ENCODE assay signal across 15 cellular contexts in the genomic region with DNA sequence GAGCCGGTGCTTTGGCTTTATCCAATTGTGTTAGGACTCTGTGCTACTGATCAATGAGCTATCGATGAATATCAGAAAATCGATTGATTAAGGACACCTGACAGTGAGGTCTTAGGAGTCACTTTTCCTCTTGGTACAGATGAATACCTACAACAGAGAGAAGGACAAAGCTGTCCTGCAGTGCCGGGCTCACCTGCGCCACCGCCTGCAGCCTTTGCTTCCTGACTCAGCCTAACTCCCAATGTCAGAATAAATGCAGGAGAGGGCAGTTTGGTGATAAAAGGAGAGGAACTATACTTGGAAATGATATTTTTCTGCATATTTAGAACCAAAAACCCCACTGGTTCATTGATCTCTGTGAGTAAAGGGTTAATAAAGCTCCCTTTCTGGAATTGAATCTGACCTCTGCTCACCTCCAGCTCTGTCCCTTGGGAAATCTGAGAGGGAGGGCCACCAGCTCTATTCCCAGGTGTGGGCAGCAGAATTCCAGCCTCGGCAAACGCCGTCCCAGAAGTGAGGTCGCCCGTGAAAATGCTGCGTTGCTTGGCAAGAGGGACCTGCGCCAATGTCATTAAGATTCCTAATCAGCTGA. TPM values are rescaled to one million over a fixed set of nuclear protein-coding genes. Genes with fewer than 3 reads are reported as not detected.
DNase-seq lines count a peak whose midpoint lies in the region; ATAC-seq and TF ChIP-seq lines count a peak whose summit lies in the region.
"Had no signal": no experiment of that assay in that cellular context is flagged by ENCODE, and none has a peak within 500 bp of the region (broad histone marks: within the 10 kb centered on the region; RNA-seq: fewer than 3 reads in every experiment).

No MANE protein-coding gene starts in this region.

- no peak overlapping the region for H3K9ac ChIP-seq in PC-3 (ENCODE audit: low read length)

- H3K4me1 ChIP-seq in PC-3 (ENCODE audit: insufficient read depth, low read length) (peaks cover 16% of the 10 kb centered on the region), esophagus muscularis mucosa (peaks cover 8 to 11% (median 11%) of the 10 kb centered on the region in 4 donors)
- H3K4me1 ChIP-seq: pancreas had no signal

- peak overlapping the region; percentile 51 for H2AFZ ChIP-seq in PC-3 (ENCODE audit: low read length)

- no peak for TF ChIP-seq CTCF in BJ (IDR thresholded peaks at IDR 0.05; ENCODE audit: insufficient read depth, low read depth, low read length)
- peak; percentile 34; the same call in 1 of the 2 replicates for TF ChIP-seq CTCF in PC-3 (conservative IDR thresholded peaks at IDR 0.05; ENCODE audit: low read depth, low read length)
- TF ChIP-seq CTCF in esophagus muscularis mucosa (IDR thresholded peaks at IDR 0.05), result no peak
- TF ChIP-seq CTCF in osteocyte (IDR thresholded peaks at IDR 0.05), result no peak

- WGBS in esophagus muscularis mucosa, result 68% methylated on average over 13 of the region's 13 CpGs

- POLR2A ChIA-PET in BJ (lab: Charles Lee), result no interaction called here
- POLR2A ChIA-PET in PC-3 (lab: Charles Lee; ENCODE audit: unreplicated experiment), result no interaction called here

- no peak for TF ChIP-seq POLR2A in esophagus muscularis mucosa (IDR thresholded peaks at IDR 0.05; ENCODE audit: low read depth)

- intact Hi-C loops in PC-3 (cut with micrococcal nuclease), result no loop called here
- intact Hi-C loops in esophagus muscularis mucosa (cut with DNase I), result no loop called here

- H3K9me3 ChIP-seq in PC-3 (ENCODE audit: low read length), result peaks cover 6% of the 10 kb centered on the region
- peaks cover 0 to 9% (median 8%) of the 10 kb centered on the region in 4 donors for H3K9me3 ChIP-seq in esophagus muscularis mucosa
- H3K9me3 ChIP-seq: pancreas had no signal

- H3K36me3 Mint-ChIP-seq in osteocyte (ENCODE audit: unreplicated experiment), result peaks cover 4% of the 10 kb centered on the region

- H3K27ac Mint-ChIP-seq in osteocyte (ENCODE audit: unreplicated experiment), result no peak overlapping the region

- no peaks in the 10 kb centered on the region for H4K20me1 ChIP-seq in PC-3 (ENCODE audit: low read length)

- no peaks in the 10 kb centered on the region for H3K79me2 ChIP-seq in PC-3 (ENCODE audit: low read length)

- DNase-seq in BJ (ENCODE audit: low read depth) (no peak), PC-3 (no peak), esophagus muscularis mucosa (ENCODE audit: extremely low spot score) (peak; percentile 26), osteocyte (ENCODE audit: extremely low spot score, unreplicated experiment) (no peak)
- DNase-seq: activated CD4-positive, CD25-positive, alpha-beta regulatory T cell; cerebellar nuclear complex; NCI-H1092; NCI-H526 treated with DMSO at 0.1 percent for 48 hours; stimulated activated CD4-positive, alpha-beta T cell treated with anti-CD3 and anti-CD28 coated beads, Interleukin-2, amount 100 ng/mL, for 48 hours; stimulated activated naive CD4-positive, alpha-beta T cell treated with Interleukin-2 at 50 U/mL for 16 hours had no signal

- H3K36me3 ChIP-seq in BJ (ENCODE audit: control insufficient read depth, insufficient read depth, low read length) (no peaks in the 10 kb centered on the region), PC-3 (ENCODE audit: low read depth, low read length) (no peaks in the 10 kb centered on the region), esophagus muscularis mucosa (no peaks in the 10 kb centered on the region)
- H3K36me3 ChIP-seq: pancreas had no signal

- peaks cover 18% of the 10 kb centered on the region for H3K9me3 Mint-ChIP-seq in osteocyte (ENCODE audit: unreplicated experiment)

- no peaks in the 10 kb centered on the region for H3K9me2 ChIP-seq in PC-3 (replicated peaks; ENCODE audit: low read length)

- no TSS peak for BruUV-seq in PC-3 (replicated peaks; lab: Mats Ljungman, UMichigan)

- H3K4me3 ChIP-seq in BJ (ENCODE audit: low read depth, low read length) (0 out of 2 replicates have a peak overlapping the region, but pooled peaks have one; percentile 20), PC-3 (ENCODE audit: low read length) (peak overlapping the region; percentile 44; the same call in 1 of the 2 replicates), esophagus muscularis mucosa (peak overlapping the region; percentile 28 to 51 (median 36))

- ATAC-seq in PC-3, result peak; percentile 51
- no peak for ATAC-seq in GM21825 (IDR thresholded peaks at IDR 0.05; ENCODE audit: unreplicated experiment)
- ATAC-seq in GM18858 (IDR thresholded peaks at IDR 0.05; ENCODE audit: unreplicated experiment), result no peak
- ATAC-seq in GM21390 (IDR thresholded peaks at IDR 0.05; ENCODE audit: unreplicated experiment), result no peak
- no peak for ATAC-seq in HG03571 (IDR thresholded peaks at IDR 0.05; ENCODE audit: unreplicated experiment)

- CTCF ChIA-PET in BJ (lab: Yijun Ruan, JAX), result interaction anchor here (0.6 to 2.0 kb wide), 6 partner anchors 14 to 275 kb away, joined by 3 to 5 read pairs (median 3); no protein-coding TSS in a partner anchor
- CTCF ChIA-PET in PC-3 (lab: Charles Lee), result interaction anchor here (1.1 to 1.5 kb wide), 2 partner anchors 22 to 108 kb away, joined by 3 to 5 read pairs; no protein-coding TSS in a partner anchor

- H3K4me1 Mint-ChIP-seq in osteocyte (ENCODE audit: unreplicated experiment), result peaks cover 14% of the 10 kb centered on the region

- TF ChIP-seq EP300 in esophagus muscularis mucosa (IDR thresholded peaks at IDR 0.05), result no peak

- H3K27me3 ChIP-seq in BJ (ENCODE audit: control insufficient read depth, insufficient read depth, low read length) (peaks cover 4% of the 10 kb centered on the region), PC-3 (ENCODE audit: low read length) (no peaks in the 10 kb centered on the region), esophagus muscularis mucosa (peaks cover 0 to 8% (median 0%) of the 10 kb centered on the region in 4 donors)

- peak overlapping the region; percentile 5 for H3K4me3 Mint-ChIP-seq in osteocyte (ENCODE audit: unreplicated experiment)

- peaks cover 11% of the 10 kb centered on the region for H3K27me3 Mint-ChIP-seq in osteocyte (ENCODE audit: unreplicated experiment)

- H3K4me2 ChIP-seq in PC-3 (ENCODE audit: low read length), result peak overlapping the region; percentile 50

- H3K27ac ChIP-seq in PC-3 (ENCODE audit: low read length) (no peak overlapping the region), esophagus muscularis mucosa (replicated peaks in 1 of 4) (peak overlapping the region in 2 of 4 donors; percentile 21 to 31)
- H3K27ac ChIP-seq: pancreas had no signal

- H3F3A ChIP-seq in PC-3 (ENCODE audit: low read length, unreplicated experiment), result no peaks in the 10 kb centered on the region

RNA-seq across cellular contexts. Expression of a gene that starts 39.3 kb away (rescaled TPM):
- 27.0 and 38.5 TPM in 2 replicates for polyA plus RNA-seq in BJ (2011; rRNA removed)
- polyA minus RNA-seq in BJ (2011; rRNA and poly(A)+ RNA removed), result 16.1 and 17.6 TPM in 2 replicates
- total RNA-seq in PC-3 (2014; rRNA removed) (19.6 and 28.2 TPM in 2 replicates), esophagus muscularis mucosa (10 to 100 TPM; 15.8 to 21.6 (median 18.7) TPM), osteocyte (62.7 and 63.7 TPM in 2 replicates)
